In the genomic region with DNA sequence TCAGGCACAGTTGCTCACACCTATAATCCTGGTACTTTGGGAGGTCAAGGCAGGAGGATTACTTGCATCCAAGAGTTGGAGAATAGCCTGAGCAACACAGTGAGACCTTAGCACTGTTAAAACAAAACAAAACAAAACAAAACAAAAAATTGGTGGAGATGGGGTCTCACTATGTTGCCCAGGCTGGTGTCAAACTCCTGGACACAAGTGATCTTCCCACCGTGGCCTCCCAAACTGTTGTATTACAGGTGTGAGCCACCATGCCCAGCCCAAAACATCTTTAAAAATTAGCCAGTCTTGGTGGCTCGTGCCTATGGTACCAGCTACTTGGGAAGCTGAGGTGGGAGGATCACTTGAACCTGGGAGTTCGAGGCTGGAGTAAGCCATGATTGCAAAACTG, we compare ENCODE assay signal across 9 cellular contexts.
"Had no signal": no experiment of that assay in that cellular context is flagged by ENCODE, and none has a peak within 500 bp of the region (broad histone marks: within the 10 kb centered on the region; RNA-seq: fewer than 3 reads in every experiment).

No MANE protein-coding gene starts in this region.

- H3K4me2 ChIP-seq: GM23338 had no signal

- FAIRE-seq: H1, H54, HTR-8/SVneo had no signal

- H3K27me3 Mint-ChIP-seq: IgD-negative memory B cell had no signal

- DNase-seq: H9, HCEC 1CT, HFFc6, KG1 had no signal

- H3K9me3 Mint-ChIP-seq: GM23338, H9, HFFc6 had no signal

- ATAC-seq: GM23338 had no signal

- H3K4me3 ChIP-seq: GM23338 had no signal

- H3K4me3 Mint-ChIP-seq: GM23338, H9, HFFc6, IgD-negative memory B cell had no signal

- H3K27ac Mint-ChIP-seq: GM23338, HFFc6, IgD-negative memory B cell had no signal

- H2AFZ ChIP-seq: GM23338 had no signal
